ENCODE assay signal across 1 cellular context in genomic region chr15:73993211-73993994, GRCh38.
TF ChIP-seq lines count a peak whose summit lies in the region.

No MANE protein-coding gene starts in this region.

TF ChIP-seq in IMR-90, 13 proteins besides CTCF, POLR2A, EP300 and RAD21 (continued from another document):
- TF ChIP-seq ELK1 (IDR thresholded peaks at IDR 0.05; ENCODE audit: borderline replicate concordance, low read depth, low read length), result no peak
- no peak for TF ChIP-seq SMC3 (IDR thresholded peaks at IDR 0.05; ENCODE audit: low read depth, low read length)
- no peak for TF ChIP-seq BHLHE40 (IDR thresholded peaks at IDR 0.05; ENCODE audit: low read depth, low read length)
- TF ChIP-seq CEBPB (IDR thresholded peaks at IDR 0.05; ENCODE audit: low read depth, low read length), result no peak
- TF ChIP-seq USF2 (IDR thresholded peaks at IDR 0.05; ENCODE audit: low read depth, low read length), result no peak
